1 cellular context compared by ENCODE assay signal in the genomic region with DNA sequence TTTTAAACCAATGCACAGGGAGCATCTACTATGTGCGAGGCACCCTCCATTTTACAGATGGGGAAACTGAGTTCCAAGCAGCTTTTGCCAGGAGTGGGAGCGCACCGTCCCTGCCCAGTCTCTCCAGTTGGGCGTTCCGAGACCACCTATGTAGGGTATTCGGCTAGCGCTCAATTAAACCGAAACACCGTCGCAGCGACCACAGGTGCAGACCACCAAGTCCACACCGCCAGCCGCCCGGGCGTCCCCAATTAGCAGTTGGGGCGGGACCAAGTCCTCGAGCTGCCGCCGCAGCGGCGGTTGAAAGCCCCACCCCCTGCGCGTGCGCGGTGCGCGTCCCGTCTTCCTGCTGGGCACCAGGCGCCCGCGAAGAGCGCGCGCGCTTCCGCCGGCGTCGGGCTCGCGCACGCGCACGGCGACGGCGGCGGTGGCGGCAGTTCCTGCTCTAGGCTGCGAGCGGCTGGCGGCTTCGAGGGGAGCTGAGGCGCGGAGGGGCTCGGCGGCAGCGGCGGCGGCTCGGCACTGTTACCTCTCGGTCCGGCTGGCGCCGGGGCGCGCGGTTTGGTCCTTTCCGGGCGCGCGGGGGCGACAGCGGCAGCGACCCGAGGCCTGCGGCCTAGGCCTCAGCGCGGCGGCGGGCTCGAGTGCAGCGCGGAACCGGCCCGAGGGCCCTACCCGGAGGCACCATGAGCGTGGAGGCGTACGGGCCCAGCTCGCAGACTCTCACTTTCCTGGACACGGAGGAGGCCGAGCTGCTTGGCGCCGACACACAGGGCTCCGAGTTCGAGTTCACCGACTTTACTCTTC.
A peak's percentile ranks its signal among the peaks of the same experiment; 100 is the strongest.
TF ChIP-seq lines count a peak whose summit lies in the region.

A gene (plus strand): TSS at position 436 of the 807 bp plus-strand sequence. CDS start 251 bp downstream, at position 687.

TF ChIP-seq in HepG2, 621 proteins besides CTCF, POLR2A, EP300 and RAD21 (continued from another document and continues in another):
- TF ChIP-seq, protein P1, sequence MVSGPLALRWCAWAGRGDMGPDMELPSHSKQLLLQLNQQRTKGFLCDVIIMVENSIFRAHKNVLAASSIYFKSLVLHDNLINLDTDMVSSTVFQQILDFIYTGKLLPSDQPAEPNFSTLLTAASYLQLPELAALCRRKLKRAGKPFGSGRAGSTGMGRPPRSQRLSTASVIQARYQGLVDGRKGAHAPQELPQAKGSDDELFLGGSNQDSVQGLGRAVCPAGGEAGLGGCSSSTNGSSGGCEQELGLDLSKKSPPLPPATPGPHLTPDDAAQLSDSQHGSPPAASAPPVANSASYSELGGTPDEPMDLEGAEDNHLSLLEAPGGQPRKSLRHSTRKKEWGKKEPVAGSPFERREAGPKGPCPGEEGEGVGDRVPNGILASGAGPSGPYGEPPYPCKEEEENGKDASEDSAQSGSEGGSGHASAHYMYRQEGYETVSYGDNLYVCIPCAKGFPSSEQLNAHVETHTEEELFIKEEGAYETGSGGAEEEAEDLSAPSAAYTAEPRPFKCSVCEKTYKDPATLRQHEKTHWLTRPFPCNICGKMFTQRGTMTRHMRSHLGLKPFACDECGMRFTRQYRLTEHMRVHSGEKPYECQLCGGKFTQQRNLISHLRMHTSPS (CRISPR knock-in tag; IDR thresholded peaks at IDR 0.05; ENCODE audit: low read depth): no peak
- no peak for TF ChIP-seq SIN3A (IDR thresholded peaks at IDR 0.05; ENCODE audit: borderline replicate concordance, low read depth, low read length)
- TF ChIP-seq, protein P2, sequence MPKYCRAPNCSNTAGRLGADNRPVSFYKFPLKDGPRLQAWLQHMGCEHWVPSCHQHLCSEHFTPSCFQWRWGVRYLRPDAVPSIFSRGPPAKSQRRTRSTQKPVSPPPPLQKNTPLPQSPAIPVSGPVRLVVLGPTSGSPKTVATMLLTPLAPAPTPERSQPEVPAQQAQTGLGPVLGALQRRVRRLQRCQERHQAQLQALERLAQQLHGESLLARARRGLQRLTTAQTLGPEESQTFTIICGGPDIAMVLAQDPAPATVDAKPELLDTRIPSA (CRISPR knock-in tag; IDR thresholded peaks at IDR 0.05; ENCODE audit: borderline replicate concordance): no peak
- TF ChIP-seq TAF1 (CRISPR knock-in tag; IDR thresholded peaks at IDR 0.05): peak; percentile 73
- no peak for TF ChIP-seq NFIC (IDR thresholded peaks at IDR 0.05; ENCODE audit: low read length)
- no peak for TF ChIP-seq ZNF672 (CRISPR knock-in tag; IDR thresholded peaks at IDR 0.05)
- TF ChIP-seq, protein P3, sequence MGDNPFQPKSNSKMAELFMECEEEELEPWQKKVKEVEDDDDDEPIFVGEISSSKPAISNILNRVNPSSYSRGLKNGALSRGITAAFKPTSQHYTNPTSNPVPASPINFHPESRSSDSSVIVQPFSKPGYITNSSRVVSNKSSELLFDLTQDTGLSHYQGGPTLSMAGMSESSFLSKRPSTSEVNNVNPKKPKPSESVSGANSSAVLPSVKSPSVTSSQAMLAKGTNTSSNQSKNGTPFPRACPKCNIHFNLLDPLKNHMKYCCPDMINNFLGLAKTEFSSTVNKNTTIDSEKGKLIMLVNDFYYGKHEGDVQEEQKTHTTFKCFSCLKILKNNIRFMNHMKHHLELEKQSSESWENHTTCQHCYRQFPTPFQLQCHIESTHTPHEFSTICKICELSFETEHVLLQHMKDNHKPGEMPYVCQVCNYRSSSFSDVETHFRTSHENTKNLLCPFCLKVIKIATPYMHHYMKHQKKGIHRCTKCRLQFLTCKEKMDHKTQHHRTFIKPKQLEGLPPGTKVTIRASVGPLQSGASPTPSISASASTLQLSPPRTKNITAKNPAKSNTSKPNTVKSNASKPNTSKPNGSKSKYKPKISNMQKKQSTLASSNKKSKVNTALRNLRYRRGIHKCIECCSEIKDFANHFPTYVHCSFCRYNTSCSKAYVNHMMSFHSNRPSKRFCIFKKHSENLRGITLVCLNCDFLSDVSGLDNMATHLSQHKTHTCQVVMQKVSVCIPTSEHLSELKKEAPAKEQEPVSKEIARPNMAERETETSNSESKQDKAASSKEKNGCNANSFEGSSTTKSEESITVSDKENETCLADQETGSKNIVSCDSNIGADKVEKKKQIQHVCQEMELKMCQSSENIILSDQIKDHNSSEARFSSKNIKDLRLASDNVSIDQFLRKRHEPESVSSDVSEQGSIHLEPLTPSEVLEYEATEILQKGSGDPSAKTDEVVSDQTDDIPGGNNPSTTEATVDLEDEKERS (CRISPR knock-in tag; IDR thresholded peaks at IDR 0.05): no peak
- no peak for TF ChIP-seq PRPF4 (IDR thresholded peaks at IDR 0.05; ENCODE audit: low read depth, low read length, poor library complexity, severe bottlenecking)
- TF ChIP-seq TP53 (CRISPR knock-in tag; conservative IDR thresholded peaks at IDR 0.05): no peak
- TF ChIP-seq RXRB (CRISPR knock-in tag; IDR thresholded peaks at IDR 0.05; ENCODE audit: borderline replicate concordance): no peak
- TF ChIP-seq ZMYM4 (CRISPR knock-in tag; IDR thresholded peaks at IDR 0.05): peak; percentile 74
- TF ChIP-seq TSC22D2 (CRISPR knock-in tag; IDR thresholded peaks at IDR 0.05; ENCODE audit: borderline replicate concordance): no peak
- no peak for TF ChIP-seq SSRP1 (CRISPR knock-in tag; IDR thresholded peaks at IDR 0.05)
- no peak for TF ChIP-seq MEF2D (CRISPR knock-in tag; IDR thresholded peaks at IDR 0.05)
- TF ChIP-seq, protein P4, sequence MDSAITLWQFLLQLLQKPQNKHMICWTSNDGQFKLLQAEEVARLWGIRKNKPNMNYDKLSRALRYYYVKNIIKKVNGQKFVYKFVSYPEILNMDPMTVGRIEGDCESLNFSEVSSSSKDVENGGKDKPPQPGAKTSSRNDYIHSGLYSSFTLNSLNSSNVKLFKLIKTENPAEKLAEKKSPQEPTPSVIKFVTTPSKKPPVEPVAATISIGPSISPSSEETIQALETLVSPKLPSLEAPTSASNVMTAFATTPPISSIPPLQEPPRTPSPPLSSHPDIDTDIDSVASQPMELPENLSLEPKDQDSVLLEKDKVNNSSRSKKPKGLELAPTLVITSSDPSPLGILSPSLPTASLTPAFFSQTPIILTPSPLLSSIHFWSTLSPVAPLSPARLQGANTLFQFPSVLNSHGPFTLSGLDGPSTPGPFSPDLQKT (CRISPR knock-in tag; IDR thresholded peaks at IDR 0.05; ENCODE audit: borderline replicate concordance): no peak
- peak; percentile 43 for TF ChIP-seq RBM39 (IDR thresholded peaks at IDR 0.05; ENCODE audit: low read depth, low read length, poor library complexity, severe bottlenecking)
- no peak for TF ChIP-seq ZNF766 (CRISPR knock-in tag; IDR thresholded peaks at IDR 0.05; ENCODE audit: borderline replicate concordance)
- TF ChIP-seq ZNF788 (CRISPR knock-in tag; IDR thresholded peaks at IDR 0.05; ENCODE audit: borderline replicate concordance): peak; percentile 83; the same call in 1 of the 2 replicates
- TF ChIP-seq ZNF234 (CRISPR knock-in tag; conservative IDR thresholded peaks at IDR 0.05): no peak
- TF ChIP-seq CBFB (CRISPR knock-in tag; IDR thresholded peaks at IDR 0.05): no peak
- TF ChIP-seq, protein P5, sequence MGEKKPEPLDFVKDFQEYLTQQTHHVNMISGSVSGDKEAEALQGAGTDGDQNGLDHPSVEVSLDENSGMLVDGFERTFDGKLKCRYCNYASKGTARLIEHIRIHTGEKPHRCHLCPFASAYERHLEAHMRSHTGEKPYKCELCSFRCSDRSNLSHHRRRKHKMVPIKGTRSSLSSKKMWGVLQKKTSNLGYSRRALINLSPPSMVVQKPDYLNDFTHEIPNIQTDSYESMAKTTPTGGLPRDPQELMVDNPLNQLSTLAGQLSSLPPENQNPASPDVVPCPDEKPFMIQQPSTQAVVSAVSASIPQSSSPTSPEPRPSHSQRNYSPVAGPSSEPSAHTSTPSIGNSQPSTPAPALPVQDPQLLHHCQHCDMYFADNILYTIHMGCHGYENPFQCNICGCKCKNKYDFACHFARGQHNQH (CRISPR knock-in tag; IDR thresholded peaks at IDR 0.05): no peak
- TF ChIP-seq ZBTB21 (CRISPR knock-in tag; IDR thresholded peaks at IDR 0.05): no peak
- no peak for TF ChIP-seq PHF21A (CRISPR knock-in tag; IDR thresholded peaks at IDR 0.05)
- TF ChIP-seq, protein P6, sequence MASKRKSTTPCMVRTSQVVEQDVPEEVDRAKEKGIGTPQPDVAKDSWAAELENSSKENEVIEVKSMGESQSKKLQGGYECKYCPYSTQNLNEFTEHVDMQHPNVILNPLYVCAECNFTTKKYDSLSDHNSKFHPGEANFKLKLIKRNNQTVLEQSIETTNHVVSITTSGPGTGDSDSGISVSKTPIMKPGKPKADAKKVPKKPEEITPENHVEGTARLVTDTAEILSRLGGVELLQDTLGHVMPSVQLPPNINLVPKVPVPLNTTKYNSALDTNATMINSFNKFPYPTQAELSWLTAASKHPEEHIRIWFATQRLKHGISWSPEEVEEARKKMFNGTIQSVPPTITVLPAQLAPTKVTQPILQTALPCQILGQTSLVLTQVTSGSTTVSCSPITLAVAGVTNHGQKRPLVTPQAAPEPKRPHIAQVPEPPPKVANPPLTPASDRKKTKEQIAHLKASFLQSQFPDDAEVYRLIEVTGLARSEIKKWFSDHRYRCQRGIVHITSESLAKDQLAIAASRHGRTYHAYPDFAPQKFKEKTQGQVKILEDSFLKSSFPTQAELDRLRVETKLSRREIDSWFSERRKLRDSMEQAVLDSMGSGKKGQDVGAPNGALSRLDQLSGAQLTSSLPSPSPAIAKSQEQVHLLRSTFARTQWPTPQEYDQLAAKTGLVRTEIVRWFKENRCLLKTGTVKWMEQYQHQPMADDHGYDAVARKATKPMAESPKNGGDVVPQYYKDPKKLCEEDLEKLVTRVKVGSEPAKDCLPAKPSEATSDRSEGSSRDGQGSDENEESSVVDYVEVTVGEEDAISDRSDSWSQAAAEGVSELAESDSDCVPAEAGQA (IDR thresholded peaks at IDR 0.05; ENCODE audit: low read depth): no peak
- TF ChIP-seq, protein P6 (CRISPR knock-in tag; IDR thresholded peaks at IDR 0.05; ENCODE audit: borderline replicate concordance): no peak; the same call in 1 of the 2 replicates
- peak; percentile 50; the same call in 1 of the 2 replicates for TF ChIP-seq ZNF709 (CRISPR knock-in tag; IDR thresholded peaks at IDR 0.05)
- no peak for TF ChIP-seq ONECUT2 (CRISPR knock-in tag; IDR thresholded peaks at IDR 0.05)
- no peak for TF ChIP-seq ZNF782 (CRISPR knock-in tag; IDR thresholded peaks at IDR 0.05; ENCODE audit: borderline replicate concordance)
- TF ChIP-seq, protein P7, sequence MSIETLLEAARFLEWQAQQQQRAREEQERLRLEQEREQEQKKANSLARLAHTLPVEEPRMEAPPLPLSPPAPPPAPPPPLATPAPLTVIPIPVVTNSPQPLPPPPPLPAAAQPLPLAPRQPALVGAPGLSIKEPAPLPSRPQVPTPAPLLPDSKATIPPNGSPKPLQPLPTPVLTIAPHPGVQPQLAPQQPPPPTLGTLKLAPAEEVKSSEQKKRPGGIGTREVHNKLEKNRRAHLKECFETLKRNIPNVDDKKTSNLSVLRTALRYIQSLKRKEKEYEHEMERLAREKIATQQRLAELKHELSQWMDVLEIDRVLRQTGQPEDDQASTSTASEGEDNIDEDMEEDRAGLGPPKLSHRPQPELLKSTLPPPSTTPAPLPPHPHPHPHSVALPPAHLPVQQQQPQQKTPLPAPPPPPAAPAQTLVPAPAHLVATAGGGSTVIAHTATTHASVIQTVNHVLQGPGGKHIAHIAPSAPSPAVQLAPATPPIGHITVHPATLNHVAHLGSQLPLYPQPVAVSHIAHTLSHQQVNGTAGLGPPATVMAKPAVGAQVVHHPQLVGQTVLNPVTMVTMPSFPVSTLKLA (IDR thresholded peaks at IDR 0.05): no peak
- peak; percentile 55 for TF ChIP-seq SAP130 (CRISPR knock-in tag; IDR thresholded peaks at IDR 0.05; ENCODE audit: low read depth)
- no peak for TF ChIP-seq SNAPC2 (CRISPR knock-in tag; IDR thresholded peaks at IDR 0.05)
- TF ChIP-seq REPIN1 (CRISPR knock-in tag; IDR thresholded peaks at IDR 0.05; ENCODE audit: borderline replicate concordance, low read depth): no peak
- TF ChIP-seq ZNF703 (CRISPR knock-in tag; IDR thresholded peaks at IDR 0.05; ENCODE audit: borderline replicate concordance): no peak
- TF ChIP-seq HNRNPH1 (optimal IDR thresholded peaks at IDR 0.05; ENCODE audit: low read depth, low read length): no peak
- TF ChIP-seq, protein P8, sequence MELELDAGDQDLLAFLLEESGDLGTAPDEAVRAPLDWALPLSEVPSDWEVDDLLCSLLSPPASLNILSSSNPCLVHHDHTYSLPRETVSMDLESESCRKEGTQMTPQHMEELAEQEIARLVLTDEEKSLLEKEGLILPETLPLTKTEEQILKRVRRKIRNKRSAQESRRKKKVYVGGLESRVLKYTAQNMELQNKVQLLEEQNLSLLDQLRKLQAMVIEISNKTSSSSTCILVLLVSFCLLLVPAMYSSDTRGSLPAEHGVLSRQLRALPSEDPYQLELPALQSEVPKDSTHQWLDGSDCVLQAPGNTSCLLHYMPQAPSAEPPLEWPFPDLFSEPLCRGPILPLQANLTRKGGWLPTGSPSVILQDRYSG (CRISPR knock-in tag; IDR thresholded peaks at IDR 0.05): no peak; the same call in 1 of the 2 replicates
